Comparison of ENCODE assay signal across 1 cellular context in the genomic region with DNA sequence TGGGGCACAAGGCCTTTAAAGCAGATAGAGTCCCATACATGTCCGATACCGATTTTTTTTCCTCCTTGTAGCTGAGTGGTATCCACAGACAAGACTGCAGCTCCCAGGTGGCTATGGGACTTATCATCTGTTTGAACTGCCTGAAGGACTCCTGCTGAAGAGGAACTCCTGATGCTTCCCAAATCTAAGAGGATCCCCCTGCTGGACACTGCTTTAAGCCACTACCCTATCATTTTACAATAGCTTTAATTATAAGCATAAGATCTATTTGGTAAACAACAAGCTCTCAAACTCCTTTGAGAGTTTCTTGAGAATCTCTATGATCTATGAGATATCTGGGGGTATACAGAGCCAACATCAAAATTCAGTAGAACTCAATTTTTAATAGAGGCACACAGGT.
TF ChIP-seq lines count a peak whose summit lies in the region.

No MANE protein-coding gene starts in this region.

TF ChIP-seq in HepG2, 621 proteins besides CTCF, POLR2A, EP300 and RAD21 (continued from another document):
- TF ChIP-seq GPN1 (CRISPR knock-in tag; IDR thresholded peaks at IDR 0.05; ENCODE audit: borderline replicate concordance), result no peak
- no peak for TF ChIP-seq KDM2A (CRISPR knock-in tag; IDR thresholded peaks at IDR 0.05; ENCODE audit: borderline replicate concordance, low read depth)
- no peak for TF ChIP-seq XRCC5 (optimal IDR thresholded peaks at IDR 0.05; ENCODE audit: low read length)
- TF ChIP-seq FOXJ3 (CRISPR knock-in tag; IDR thresholded peaks at IDR 0.05; ENCODE audit: borderline replicate concordance), result no peak
- no peak for TF ChIP-seq ATF2 (CRISPR knock-in tag; IDR thresholded peaks at IDR 0.05)
- no peak for TF ChIP-seq ZFYVE20 (CRISPR knock-in tag; IDR thresholded peaks at IDR 0.05; ENCODE audit: borderline replicate concordance, low read depth)
- TF ChIP-seq HNF4A (CRISPR knock-in tag; IDR thresholded peaks at IDR 0.05), result no peak
- TF ChIP-seq ZNF841 (CRISPR knock-in tag; IDR thresholded peaks at IDR 0.05; ENCODE audit: borderline replicate concordance), result no peak
- no peak for TF ChIP-seq POGK (CRISPR knock-in tag; conservative IDR thresholded peaks at IDR 0.05)
- TF ChIP-seq ELK4 (CRISPR knock-in tag; IDR thresholded peaks at IDR 0.05; ENCODE audit: borderline replicate concordance), result no peak
- no peak for TF ChIP-seq NR2F2 (IDR thresholded peaks at IDR 0.05; ENCODE audit: borderline replicate concordance, low read depth)
- TF ChIP-seq ZNF83 (CRISPR knock-in tag; IDR thresholded peaks at IDR 0.05; ENCODE audit: borderline replicate concordance), result no peak
- no peak for TF ChIP-seq ZNF891 (CRISPR knock-in tag; IDR thresholded peaks at IDR 0.05)
- TF ChIP-seq ZBTB3 (CRISPR knock-in tag; IDR thresholded peaks at IDR 0.05; ENCODE audit: borderline replicate concordance, low read depth), result no peak
